17 cellular contexts compared by ENCODE assay signal in genomic region chr19:45473366-45474190, GRCh38. TPM values are rescaled to one million over a fixed set of nuclear protein-coding genes. Genes with fewer than 3 reads are reported as not detected.
DNase-seq lines count a peak whose midpoint lies in the region; ATAC-seq and TF ChIP-seq lines count a peak whose summit lies in the region.
"Had no signal": no experiment of that assay in that cellular context is flagged by ENCODE, and none has a peak within 500 bp of the region (broad histone marks: within the 10 kb centered on the region; RNA-seq: fewer than 3 reads in every experiment).

No MANE protein-coding gene starts in this region.

- no peak overlapping the region for H3K4me3 Mint-ChIP-seq in activated naive CD4-positive, alpha-beta T cell treated with anti-CD3 and anti-CD28 coated beads, Interleukin-2, amount 10 ng/mL, durations not matched to agents 7 days and 5 days
- peak overlapping the region; percentile 95 for H3K4me3 Mint-ChIP-seq in T-helper 17 cell
- H3K4me3 Mint-ChIP-seq: activated CD4-positive, alpha-beta memory T cell treated with anti-CD3 and anti-CD28 coated beads, Interleukin-2, amount 10 ng/mL, durations not matched to agents 7 days and 5 days; activated naive CD4-positive, alpha-beta T cell treated with anti-CD3 and anti-CD28 coated beads, Interleukin-2, amount 50 U/mL, for 24 hours had no signal

- H3K79me2 ChIP-seq in fibroblast of lung (ENCODE audit: control insufficient read depth, insufficient read depth, low read length) (peaks cover 56% of the 10 kb centered on the region), smooth muscle cell (ENCODE audit: low read depth) (peaks cover 2% of the 10 kb centered on the region)

- no peak overlapping the region for H2AFZ ChIP-seq in fibroblast of lung (ENCODE audit: low read length)
- no peak overlapping the region for H2AFZ ChIP-seq in smooth muscle cell (ENCODE audit: low read depth)

- H4K20me1 ChIP-seq in fibroblast of lung (ENCODE audit: control insufficient read depth, extremely low read depth, insufficient read depth, low read length) (no peaks in the 10 kb centered on the region), smooth muscle cell (ENCODE audit: low read depth) (peaks cover 46% of the 10 kb centered on the region)

- no peak overlapping the region for H3K27ac ChIP-seq in fibroblast of lung (ENCODE audit: insufficient read depth, low read length)
- H3K27ac ChIP-seq in smooth muscle cell (ENCODE audit: low read depth), result no peak overlapping the region
- H3K27ac ChIP-seq: thoracic aorta had no signal

- H3F3A ChIP-seq in smooth muscle cell (ENCODE audit: low read depth), result peaks cover 4% of the 10 kb centered on the region

- ATAC-seq in T-helper 17 cell, result no peak
- no peak for ATAC-seq in left lobe of liver
- ATAC-seq: esophagus mucosa had no signal

- H3K4me1 Mint-ChIP-seq in activated naive CD4-positive, alpha-beta T cell treated with anti-CD3 and anti-CD28 coated beads, Interleukin-2, amount 10 ng/mL, durations not matched to agents 7 days and 5 days, result peaks cover 53% of the 10 kb centered on the region
- peaks cover 53% of the 10 kb centered on the region for H3K4me1 Mint-ChIP-seq in T-helper 17 cell

- H3K9ac ChIP-seq in fibroblast of lung (ENCODE audit: insufficient read depth, low read length), result no peak overlapping the region
- no peak overlapping the region for H3K9ac ChIP-seq in smooth muscle cell (ENCODE audit: low read depth)

- H3K4me3 ChIP-seq in fibroblast of lung (replicated peaks in 1 of 4; ENCODE audit: control extremely low read depth in 1 of 4, insufficient read depth in 1 of 4, low read depth in 3 of 4, low read length in 4 of 4) (no peak overlapping the region), smooth muscle cell (no peak overlapping the region)
- H3K4me3 ChIP-seq: thoracic aorta had no signal

- H3K9me3 ChIP-seq in T-helper 17 cell (ENCODE audit: control insufficient read depth, low read length, poor library complexity, severe bottlenecking) (no peaks in the 10 kb centered on the region), fibroblast of lung (ENCODE audit: control insufficient read depth, insufficient read depth, low read depth, low read length) (no peaks in the 10 kb centered on the region), smooth muscle cell (replicated peaks; ENCODE audit: low read depth) (no peaks in the 10 kb centered on the region)
- H3K9me3 ChIP-seq: thoracic aorta had no signal

- no peaks in the 10 kb centered on the region for H3K36me3 ChIP-seq in fibroblast of lung (ENCODE audit: control insufficient read depth, insufficient read depth, low read length)
- peaks cover 8% of the 10 kb centered on the region for H3K36me3 ChIP-seq in smooth muscle cell (ENCODE audit: low read depth)
- H3K36me3 ChIP-seq: thoracic aorta had no signal

- no peak overlapping the region for H3K27ac Mint-ChIP-seq in activated naive CD4-positive, alpha-beta T cell treated with anti-CD3 and anti-CD28 coated beads, Interleukin-2, amount 10 ng/mL, durations not matched to agents 7 days and 5 days
- peak overlapping the region; percentile 97 for H3K27ac Mint-ChIP-seq in T-helper 17 cell
- H3K27ac Mint-ChIP-seq: activated CD4-positive, alpha-beta memory T cell treated with anti-CD3 and anti-CD28 coated beads, Interleukin-2, amount 10 ng/mL, durations not matched to agents 7 days and 5 days had no signal

- WGBS in smooth muscle cell (ENCODE audit: low lambda C conversion rate), result 80% methylated on average over 15 of the region's 17 CpGs

- TF ChIP-seq CTCF in fibroblast of lung (conservative IDR thresholded peaks at IDR 0.05 in 1 of 2, IDR thresholded peaks at IDR 0.05 in 1 of 2; ENCODE audit: low read depth in 1 of 2, low read length in 2 of 2), result no peak
- TF ChIP-seq CTCF in smooth muscle cell (IDR thresholded peaks at IDR 0.05; ENCODE audit: borderline replicate concordance, insufficient read depth, poor library complexity, severe bottlenecking), result no peak

- H3K27me3 ChIP-seq in fibroblast of lung (ENCODE audit: control insufficient read depth, insufficient read depth, low read length) (no peaks in the 10 kb centered on the region), smooth muscle cell (ENCODE audit: low read depth) (no peaks in the 10 kb centered on the region)

- H3K27me3 Mint-ChIP-seq in activated naive CD4-positive, alpha-beta T cell treated with anti-CD3 and anti-CD28 coated beads, Interleukin-2, amount 10 ng/mL, durations not matched to agents 7 days and 5 days, result peaks cover 80% of the 10 kb centered on the region
- peaks cover 18% of the 10 kb centered on the region for H3K27me3 Mint-ChIP-seq in T-helper 17 cell

- DNase-seq in activated naive CD4-positive, alpha-beta T cell treated with anti-CD3 and anti-CD28 coated beads, Interleukin-2, amount 10 ng/mL, durations not matched to agents 7 days and 5 days, result peak; percentile 48
- DNase-seq in activated naive CD4-positive, alpha-beta T cell treated with anti-CD3 and anti-CD28 coated beads, Interleukin-2, amount 50 U/mL, for 16 hours, result no peak
- peak in 2 of 3 donors; percentile 44 to 60 for DNase-seq in T-helper 17 cell
- no peak for DNase-seq in fibroblast of lung (ENCODE audit: low read depth in 2 of 2)
- DNase-seq in smooth muscle cell (lab: John Stamatoyannopoulos, UW; ENCODE audit: unreplicated experiment), result peak; percentile 41
- DNase-seq in left lobe of liver (ENCODE audit: low spot score), result no peak
- no peak for DNase-seq in DMS153 treated with DMSO at 0.1 percent for 48 hours (lab: John Stamatoyannopoulos, UW; ENCODE audit: unreplicated experiment)
- no peak for DNase-seq in DMS153 (lab: John Stamatoyannopoulos, UW)
- DNase-seq: activated CD4-positive, alpha-beta memory T cell treated with anti-CD3 and anti-CD28 coated beads, Interleukin-2, amount 10 ng/mL, durations not matched to agents 7 days and 5 days; DMS79; NCI-H2081 treated with DMSO at 0.1 percent for 48 hours; stimulated activated CD4-positive, alpha-beta T cell treated with anti-CD3 and anti-CD28 coated beads, Interleukin-15, amount 100 ng/mL, for 24 hours; T1000 had no signal

- H3K9me3 Mint-ChIP-seq in activated naive CD4-positive, alpha-beta T cell treated with anti-CD3 and anti-CD28 coated beads, Interleukin-2, amount 10 ng/mL, durations not matched to agents 7 days and 5 days, result no peaks in the 10 kb centered on the region
- H3K9me3 Mint-ChIP-seq: activated CD4-positive, alpha-beta memory T cell treated with anti-CD3 and anti-CD28 coated beads, Interleukin-2, amount 10 ng/mL, durations not matched to agents 7 days and 5 days; activated naive CD4-positive, alpha-beta T cell treated with anti-CD3 and anti-CD28 coated beads, Interleukin-2, amount 50 U/mL, for 24 hours had no signal

- H3K36me3 Mint-ChIP-seq in activated naive CD4-positive, alpha-beta T cell treated with anti-CD3 and anti-CD28 coated beads, Interleukin-2, amount 10 ng/mL, durations not matched to agents 7 days and 5 days, result no peaks in the 10 kb centered on the region
- H3K36me3 Mint-ChIP-seq in T-helper 17 cell (ENCODE audit: low read depth), result peaks cover 12% of the 10 kb centered on the region

- H3K4me1 ChIP-seq in fibroblast of lung (ENCODE audit: control insufficient read depth, extremely low read depth, insufficient read depth, low read length), result peaks cover 10% of the 10 kb centered on the region
- H3K4me1 ChIP-seq in smooth muscle cell (ENCODE audit: low read depth), result no peaks in the 10 kb centered on the region

- CTCF ChIA-PET in activated naive CD4-positive, alpha-beta T cell treated with anti-CD3 and anti-CD28 coated beads, Interleukin-2, amount 10 ng/mL, durations not matched to agents 7 days and 5 days (lab: Charles Lee), result no interaction called here

- H3K4me2 ChIP-seq in fibroblast of lung (ENCODE audit: extremely low read depth, insufficient read depth, low read length) (peak overlapping the region; percentile 15), smooth muscle cell (no peak overlapping the region)

RNA-seq across cellular contexts. Expression of gene FOSB, which starts 5.8 kb away (rescaled TPM):
- 1,000 to 10,000 TPM in 1 of 2 donors, 100 to 1,000 TPM in 1; 967 to 2,209 TPM for total RNA-seq in T-helper 17 cell
- total RNA-seq in fibroblast of lung, result 9.5 and 24.9 TPM in 2 replicates
- 2.8 and 48.6 TPM in 2 replicates for polyA plus RNA-seq in fibroblast of lung
- 4.6 and 43.1 TPM in 2 replicates for polyA plus RNA-seq in fibroblast of lung (2012)
- 20.3 and 218 TPM in 2 replicates for polyA minus RNA-seq in fibroblast of lung (ENCODE audit: low replicate concordance)
- total RNA-seq in smooth muscle cell, result 171 and 186 TPM in 2 replicates
- polyA plus RNA-seq in smooth muscle cell, result 178 and 299 TPM in 2 replicates
- 0.35 TPM for total RNA-seq in left lobe of liver

RNA-seq across cellular contexts. Expression of gene RTN2, which starts 23.3 kb away (rescaled TPM):
- total RNA-seq in T-helper 17 cell (1 to 10 TPM; 2.3 to 6.2 TPM), fibroblast of lung (5.1 and 7.9 TPM in 2 replicates), smooth muscle cell (6.3 and 20.5 TPM in 2 replicates), left lobe of liver (3.0 TPM)
- polyA plus RNA-seq in fibroblast of lung (8.9 and 11.7 TPM in 2 replicates), smooth muscle cell (24.4 and 28.0 TPM in 2 replicates)
- polyA plus RNA-seq in fibroblast of lung (2012), result 19.8 and 23.8 TPM in 2 replicates
- 15.0 and 45.2 TPM in 2 replicates for polyA minus RNA-seq in fibroblast of lung (ENCODE audit: low replicate concordance)

RNA-seq across cellular contexts. Expression of gene PPM1N, which starts 24.7 kb away (rescaled TPM):
- total RNA-seq in T-helper 17 cell, result 1 to 10 TPM; 3.8 to 8.5 TPM
- 1.8 and 2.8 TPM in 2 replicates for total RNA-seq in fibroblast of lung
- 2.3 and 2.6 TPM in 2 replicates for polyA plus RNA-seq in fibroblast of lung
- polyA plus RNA-seq in fibroblast of lung (2012), result 3.1 and 3.2 TPM in 2 replicates
- polyA minus RNA-seq in fibroblast of lung (ENCODE audit: low replicate concordance), result not detected in 2 replicates
- total RNA-seq in smooth muscle cell, result 0.58 TPM in 1 of 2 replicates, not detected in the other
- polyA plus RNA-seq in smooth muscle cell, result 0.16 and 1.3 TPM in 2 replicates
- 0.86 TPM for total RNA-seq in left lobe of liver
- total RNA-seq: lung microvascular endothelial cell had no signal

RNA-seq across cellular contexts. Expression of gene VASP, which starts 33.7 kb away (rescaled TPM):
- total RNA-seq in T-helper 17 cell (100 to 1,000 TPM in 1 of 2 donors, 10 to 100 TPM in 1; 99.7 to 101 TPM), fibroblast of lung (33.1 and 40.3 TPM in 2 replicates), smooth muscle cell (75.8 and 83.8 TPM in 2 replicates), left lobe of liver (21.7 TPM)
- polyA plus RNA-seq in fibroblast of lung (62.3 and 67.9 TPM in 2 replicates), smooth muscle cell (73.6 and 107 TPM in 2 replicates)
- polyA plus RNA-seq in fibroblast of lung (2012), result 74.5 and 87.1 TPM in 2 replicates
- 70.0 and 82.2 TPM in 2 replicates for polyA minus RNA-seq in fibroblast of lung (ENCODE audit: low replicate concordance)

RNA-seq across cellular contexts. Expression of gene ERCC1, which starts 49.9 kb away (rescaled TPM):
- total RNA-seq in T-helper 17 cell (10 to 100 TPM; 28.4 to 36.2 TPM), fibroblast of lung (81.1 and 81.4 TPM in 2 replicates), smooth muscle cell (60.8 and 72.6 TPM in 2 replicates), left lobe of liver (25.8 TPM)
- polyA plus RNA-seq in fibroblast of lung (49.3 and 69.6 TPM in 2 replicates), smooth muscle cell (81.5 and 90.4 TPM in 2 replicates)
- polyA plus RNA-seq in fibroblast of lung (2012), result 104 and 125 TPM in 2 replicates
- polyA minus RNA-seq in fibroblast of lung (ENCODE audit: low replicate concordance), result 181 and 256 TPM in 2 replicates

Comparison
In these comparisons a context has a peak if more than half of its experiments do, and no peak if none do; other contexts are left out.
1. DNase-seq: peak in activated naive CD4-positive, alpha-beta T cell treated with anti-CD3 and anti-CD28 coated beads, Interleukin-2, amount 10 ng/mL, durations not matched to agents 7 days and 5 days (single experiment), T-helper 17 cell (2 of 3) and smooth muscle cell (single experiment); none in activated naive CD4-positive, alpha-beta T cell treated with anti-CD3 and anti-CD28 coated beads, Interleukin-2, amount 50 U/mL, for 16 hours (single experiment), fibroblast of lung (0 of 2), left lobe of liver (single experiment), DMS153 treated with DMSO at 0.1 percent for 48 hours (single experiment) and DMS153 (single experiment).